21 cellular contexts compared by ENCODE assay signal in genomic region chr11:117130879-117131278, GRCh38.
"Had no signal": no experiment of that assay in that cellular context is flagged by ENCODE, and none has a peak within 500 bp of the region (broad histone marks: within the 10 kb centered on the region; RNA-seq: fewer than 3 reads in every experiment).

No MANE protein-coding gene starts in this region.

- H3K27ac ChIP-seq: RWPE1 had no signal

- H3K9me3 ChIP-seq: MG63 had no signal

- H3K4me3 ChIP-seq: MG63 had no signal

- DNase-seq: IMR-90, Karpas-422, KG1, MG63, NCI-H1092, NCI-H1105 treated with DMSO at 0.1 percent for 48 hours, NCI-H1417 treated with DMSO at 0.1 percent for 48 hours, NCI-H146, NCI-H187, NCI-H2029, NCI-H2081 treated with DMSO at 0.1 percent for 48 hours, NCI-H2171, NCI-H226, NCI-H446, NCI-H510A, NCI-H524 treated with DMSO at 0.1 percent for 48 hours, NCI-H69, NCI-H774, SHP77 had no signal

- H3K27me3 ChIP-seq: MG63 had no signal

- ATAC-seq: SK-N-SH treated with all-trans-retinoic acid at 6 μM for 48 hours had no signal

- H3K36me3 ChIP-seq: MG63 had no signal
